ENCODE assay signal across 1 cellular context in genomic region chr3:46078712-46079400, GRCh38.
TF ChIP-seq lines count a peak whose summit lies in the region.

No MANE protein-coding gene starts in this region.

TF ChIP-seq in K562, 482 proteins besides CTCF, POLR2A, EP300 and RAD21 (continued from another document and continues in another):
- TF ChIP-seq ZBTB33 (CRISPR knock-in tag; IDR thresholded peaks at IDR 0.05) (no peak), RNF2 (IDR thresholded peaks at IDR 0.05) (peak; percentile 20; the same call in 1 of the 2 replicates), NRF1 (conservative IDR thresholded peaks at IDR 0.05 in 1 of 2, IDR thresholded peaks at IDR 0.05 in 1 of 2) (0 out of 4 replicates have a peak, but pooled peaks have one; percentile 11 to 28), ZBTB12 (CRISPR knock-in tag; IDR thresholded peaks at IDR 0.05) (no peak), KLF10 (CRISPR knock-in tag; IDR thresholded peaks at IDR 0.05) (no peak), ZBTB1 (CRISPR knock-in tag; IDR thresholded peaks at IDR 0.05; ENCODE audit: borderline replicate concordance, low read depth) (no peak), ARNT (IDR thresholded peaks at IDR 0.05) (peak in 1 of 2 experiments; percentile 46; a peak in 1 of 4 replicates), CTBP1 (IDR thresholded peaks at IDR 0.05; ENCODE audit: borderline replicate concordance) (peak; percentile 77), ZNF280A (IDR thresholded peaks at IDR 0.05; ENCODE audit: low read depth, partially characterized antibody) (no peak), PHB2 (IDR thresholded peaks at IDR 0.05; ENCODE audit: low read depth) (no peak), ZMIZ1 (IDR thresholded peaks at IDR 0.05; ENCODE audit: low read depth in 2 of 2, low read length in 2 of 2) (no peak), CHD2 (IDR thresholded peaks at IDR 0.05; ENCODE audit: low read depth, low read length) (no peak), ZNF324 (CRISPR knock-in tag; IDR thresholded peaks at IDR 0.05) (no peak), ZEB2 (IDR thresholded peaks at IDR 0.05) (no peak), SMAD2 (IDR thresholded peaks at IDR 0.05; ENCODE audit: low read depth, low read length) (no peak), RBM34 (IDR thresholded peaks at IDR 0.05; ENCODE audit: borderline replicate concordance, insufficient read depth, low read length) (no peak), NUFIP1 (IDR thresholded peaks at IDR 0.05; ENCODE audit: partially characterized antibody) (no peak), FOXK2 (conservative IDR thresholded peaks at IDR 0.05 in 1 of 2, IDR thresholded peaks at IDR 0.05 in 1 of 2; ENCODE audit: low read depth in 2 of 2) (no peak), MLLT1 (IDR thresholded peaks at IDR 0.05) (peak in 1 of 2 experiments; percentile 97; a peak in 2 of 4 replicates), KDM2B (CRISPR knock-in tag; IDR thresholded peaks at IDR 0.05) (no peak), MTA3 (IDR thresholded peaks at IDR 0.05; ENCODE audit: borderline replicate concordance) (0 out of 2 replicates have a peak, but pooled peaks have one; percentile 56), ZNF12 (CRISPR knock-in tag; IDR thresholded peaks at IDR 0.05) (no peak), ATF4 (CRISPR knock-in tag; IDR thresholded peaks at IDR 0.05) (no peak), ZBTB11 (CRISPR knock-in tag; IDR thresholded peaks at IDR 0.05) (no peak), HCFC1 (IDR thresholded peaks at IDR 0.05; ENCODE audit: low read depth, low read length) (no peak), SRF (CRISPR knock-in tag; IDR thresholded peaks at IDR 0.05) (no peak), UBTF (IDR thresholded peaks at IDR 0.05; ENCODE audit: borderline replicate concordance in 1 of 2, low read depth in 2 of 2, low read length in 2 of 2) (0 out of 4 replicates have a peak, but pooled peaks of 1 of the 2 experiments have one; percentile 6), CREB3L1 (IDR thresholded peaks at IDR 0.05; ENCODE audit: borderline replicate concordance, low read depth) (peak; percentile 41; the same call in 1 of the 2 replicates), NONO (IDR thresholded peaks at IDR 0.05; ENCODE audit: low read depth in 2 of 2, low read length in 1 of 2) (no peak), SIN3A (IDR thresholded peaks at IDR 0.05; ENCODE audit: borderline replicate concordance in 2 of 2, control insufficient read depth in 1 of 2, low read depth in 2 of 2, low read length in 2 of 2) (no peak), SLC30A9 (CRISPR knock-in tag; IDR thresholded peaks at IDR 0.05) (no peak), HNRNPK (IDR thresholded peaks at IDR 0.05; ENCODE audit: low read depth, low read length, poor library complexity, severe bottlenecking) (no peak), FOXP1 (CRISPR knock-in tag; IDR thresholded peaks at IDR 0.05) (no peak), CREM (IDR thresholded peaks at IDR 0.05; ENCODE audit: low read depth) (peak; percentile 83), PHF21A (IDR thresholded peaks at IDR 0.05; ENCODE audit: borderline replicate concordance, low read depth) (0 out of 2 replicates have a peak, but pooled peaks have one; percentile 55), RBFOX2 (IDR thresholded peaks at IDR 0.05; ENCODE audit: low read depth, low read length) (no peak), ERF (CRISPR knock-in tag; IDR thresholded peaks at IDR 0.05) (no peak), ARID2 (IDR thresholded peaks at IDR 0.05) (peak; percentile 98), FOSL1 (tag; conservative IDR thresholded peaks at IDR 0.05) (no peak), ZC3H8 (IDR thresholded peaks at IDR 0.05) (no peak), BRF1 (IDR thresholded peaks at IDR 0.05; ENCODE audit: borderline replicate concordance, extremely low read depth, insufficient read length) (no peak), U2AF1 (optimal IDR thresholded peaks at IDR 0.05; ENCODE audit: low read depth, low read length) (no peak), RB1 (IDR thresholded peaks at IDR 0.05; ENCODE audit: low read depth) (peak; percentile 87), MED1 (CRISPR knock-in tag; IDR thresholded peaks at IDR 0.05; ENCODE audit: borderline replicate concordance) (no peak), IFI16 (CRISPR knock-in tag; IDR thresholded peaks at IDR 0.05) (no peak)
